Comparison of ENCODE assay signal across 8 cellular contexts in the genomic region with DNA sequence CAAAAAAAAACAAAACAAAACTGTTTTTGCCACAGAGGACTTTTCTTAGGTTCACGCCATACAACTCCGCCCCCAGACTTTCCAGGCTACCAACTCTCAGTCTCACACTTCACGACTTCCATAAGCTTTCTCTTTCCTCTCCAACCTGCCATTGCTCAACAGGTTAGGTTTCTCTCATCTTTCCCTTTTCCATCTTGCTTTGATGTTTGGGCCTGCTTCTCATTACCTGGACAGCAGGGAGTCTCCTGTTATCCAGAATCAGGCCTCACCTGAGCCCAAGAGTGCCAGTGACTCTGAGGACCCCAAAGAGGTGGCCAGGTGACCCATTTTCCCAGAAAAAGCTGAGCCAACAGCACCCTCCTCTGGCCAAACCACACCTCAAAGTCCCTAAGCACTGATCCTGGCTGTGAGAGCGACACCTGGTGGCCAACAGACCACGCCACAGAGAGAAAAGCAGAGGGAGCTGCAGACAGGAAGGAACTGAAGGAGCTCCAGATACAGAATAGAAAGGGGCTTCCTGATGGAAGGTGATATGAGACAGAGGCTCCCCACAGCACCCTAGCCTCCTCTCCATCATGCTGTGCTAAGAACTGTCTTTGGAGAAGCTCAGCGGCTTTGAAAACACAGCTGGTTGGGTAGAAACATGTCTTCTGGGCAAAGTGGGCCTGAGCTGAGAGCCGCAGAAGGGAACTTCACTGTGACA. TPM values are rescaled to one million over a fixed set of nuclear protein-coding genes. Genes with fewer than 3 reads are reported as not detected.
DNase-seq lines count a peak whose midpoint lies in the region; ATAC-seq lines count a peak whose summit lies in the region.

No MANE protein-coding gene starts in this region.

- DNase-seq in COR-L47 (lab: John Stamatoyannopoulos, UW) (peak; percentile 58), HPDE6-E6E7 (ENCODE audit: extremely low spot score) (peak; percentile 35), OCI-M1 (lab: John Stamatoyannopoulos, UW) (peak; percentile 90), activated T-cell treated with anti-CD3 and anti-CD28 coated beads for 24 hours (ENCODE audit: low read depth) (peak; percentile 77), myocyte (ENCODE audit: low read depth) (peak; percentile 85)
- peak; percentile 68 to 76 for DNase-seq in stimulated activated CD8-positive, alpha-beta memory T cell treated with anti-CD3 and anti-CD28 coated beads, Interleukin-7, amount 100 ng/mL, for 1 hour (ENCODE audit: low read depth in 2 of 2)

- ATAC-seq in esophagus mucosa, result peak; percentile 24
- ATAC-seq in HG03135 (IDR thresholded peaks at IDR 0.05; ENCODE audit: unreplicated experiment), result no peak

RNA-seq across cellular contexts. Expression of a gene that starts 4.0 kb away (rescaled TPM):
- total RNA-seq in esophagus mucosa (15.3 TPM), myocyte (26.2 and 39.4 TPM in 2 replicates)
- 26.5 TPM for polyA plus RNA-seq in myocyte (2012)

RNA-seq across cellular contexts. Expression of a gene that starts 4.1 kb away (rescaled TPM):
- total RNA-seq in esophagus mucosa (244 TPM), myocyte (195 and 221 TPM in 2 replicates)
- polyA plus RNA-seq in myocyte (2012), result 417 TPM

RNA-seq across cellular contexts. Expression of a gene that starts 6.0 kb away (rescaled TPM):
- total RNA-seq in esophagus mucosa (62.0 TPM), myocyte (59.2 and 75.7 TPM in 2 replicates)
- polyA plus RNA-seq in myocyte (2012), result 52.3 TPM

RNA-seq across cellular contexts. Expression of a gene that starts 10.6 kb away (rescaled TPM):
- total RNA-seq in esophagus mucosa (6.3 TPM), myocyte (7.8 and 10.4 TPM in 2 replicates)
- 6.5 TPM for polyA plus RNA-seq in myocyte (2012)

Comparison
In these comparisons a context has a peak if more than half of its experiments do, and no peak if none do; other contexts are left out.
1. DNase-seq: peak in every context shown above with its lines; median percentile 90 in OCI-M1; 85 in myocyte; 77 in activated T-cell treated with anti-CD3 and anti-CD28 coated beads for 24 hours; 72 in stimulated activated CD8-positive, alpha-beta memory T cell treated with anti-CD3 and anti-CD28 coated beads, Interleukin-7, amount 100 ng/mL, for 1 hour; 58 in COR-L47; 35 in HPDE6-E6E7.